ENCODE assay signal across 8 cellular contexts in genomic region chr13:102400619-102401125, GRCh38. TPM values are rescaled to one million over a fixed set of nuclear protein-coding genes. Genes with fewer than 3 reads are reported as not detected.
DNase-seq lines count a peak whose midpoint lies in the region; ATAC-seq and TF ChIP-seq lines count a peak whose summit lies in the region.

No MANE protein-coding gene starts in this region.

- no peak for TF ChIP-seq CTCF in gastroesophageal sphincter (IDR thresholded peaks at IDR 0.05)

- H3K9me3 ChIP-seq in gastroesophageal sphincter: no peaks in the 10 kb centered on the region

- ATAC-seq in gastroesophageal sphincter: peak; percentile 36
- ATAC-seq in HG03442 (IDR thresholded peaks at IDR 0.05; ENCODE audit: unreplicated experiment): no peak
- ATAC-seq in GM21381 (IDR thresholded peaks at IDR 0.05; ENCODE audit: unreplicated experiment): no peak

- H3K27ac Mint-ChIP-seq in activated CD4-positive, alpha-beta memory T cell treated with anti-CD3 and anti-CD28 coated beads for 36 hours: no peak overlapping the region

- H3K4me3 ChIP-seq in gastroesophageal sphincter: peak overlapping the region; percentile 48 to 64

- no peak for TF ChIP-seq EP300 in gastroesophageal sphincter (IDR thresholded peaks at IDR 0.05)

- H3K36me3 ChIP-seq in gastroesophageal sphincter: no peaks in the 10 kb centered on the region

- no peaks in the 10 kb centered on the region for H3K9me3 Mint-ChIP-seq in activated CD4-positive, alpha-beta memory T cell treated with anti-CD3 and anti-CD28 coated beads for 36 hours

- peaks cover 0 to 35% (median 0%) of the 10 kb centered on the region in 3 donors for H3K4me1 ChIP-seq in gastroesophageal sphincter

- intact Hi-C loops in activated CD4-positive, alpha-beta memory T cell treated with anti-CD3 and anti-CD28 coated beads for 36 hours (cut with micrococcal nuclease): loop anchor here (5.0 kb wide), 2 partner anchors 157 to 773 kb away; no protein-coding TSS in a partner anchor
- intact Hi-C loops in posterior vena cava (cut with DNase I): no loop called here

- POLR2A ChIA-PET in activated CD4-positive, alpha-beta memory T cell treated with anti-CD3 and anti-CD28 coated beads for 36 hours (lab: Charles Lee): no interaction called here

- peak overlapping the region in 3 of 4 donors; percentile 49 to 82 (median 65) for H3K27ac ChIP-seq in gastroesophageal sphincter

- CTCF ChIA-PET in activated CD4-positive, alpha-beta memory T cell treated with anti-CD3 and anti-CD28 coated beads for 36 hours (lab: Charles Lee): interaction anchor here (1.4 kb wide), 1 partner anchor 155 kb away, joined by 4 read pairs; no protein-coding TSS in a partner anchor

- peaks cover 39% of the 10 kb centered on the region for H3K27me3 ChIP-seq in gastroesophageal sphincter

- H3K27me3 Mint-ChIP-seq in activated CD4-positive, alpha-beta memory T cell treated with anti-CD3 and anti-CD28 coated beads for 36 hours: peaks cover 48% of the 10 kb centered on the region

- H3K4me3 Mint-ChIP-seq in activated CD4-positive, alpha-beta memory T cell treated with anti-CD3 and anti-CD28 coated beads for 36 hours: peak overlapping the region; percentile 62

- DNase-seq in NCI-H1092 treated with DMSO at 0.1 percent for 48 hours (lab: John Stamatoyannopoulos, UW): peak; percentile 11
- DNase-seq in NCI-H1092 (lab: John Stamatoyannopoulos, UW): no peak
- no peak for DNase-seq in activated CD4-positive, alpha-beta memory T cell treated with anti-CD3 and anti-CD28 coated beads for 36 hours
- peak; percentile 76 for DNase-seq in posterior vena cava (ENCODE audit: low spot score)
- DNase-seq in stimulated activated CD8-positive, alpha-beta memory T cell treated with anti-CD3 and anti-CD28 coated beads, Interleukin-4, amount 100 ng/mL, for 48 hours: no peak

- no peak for TF ChIP-seq POLR2A in gastroesophageal sphincter (IDR thresholded peaks at IDR 0.05)

- H3K36me3 Mint-ChIP-seq in activated CD4-positive, alpha-beta memory T cell treated with anti-CD3 and anti-CD28 coated beads for 36 hours: no peaks in the 10 kb centered on the region

- WGBS in gastroesophageal sphincter (ENCODE audit: low coverage in 1 of 2), 2 donors: 4% methylated on average over 10 of the region's 25 CpGs; no CpG with 5 or more reads in 1 of the 2 donors

- peaks cover 26% of the 10 kb centered on the region for H3K4me1 Mint-ChIP-seq in activated CD4-positive, alpha-beta memory T cell treated with anti-CD3 and anti-CD28 coated beads for 36 hours (ENCODE audit: low read depth)

RNA-seq across cellular contexts. Expression of gene FGF14, which starts 1.2 kb away (rescaled TPM):
- total RNA-seq in activated CD4-positive, alpha-beta memory T cell treated with anti-CD3 and anti-CD28 coated beads for 36 hours: not detected
- total RNA-seq in gastroesophageal sphincter (1 to 10 TPM in 2 of 4 donors, under 1 TPM in 2; 0.31 to 2.0 (median 0.95) TPM), posterior vena cava (1 to 10 TPM; 4.6 to 6.6 TPM)

Comparison
In these comparisons a context has a peak if more than half of its experiments do, and no peak if none do; other contexts are left out.
1. DNase-seq: peak in NCI-H1092 treated with DMSO at 0.1 percent for 48 hours (single experiment) and posterior vena cava (single experiment); none in NCI-H1092 (single experiment), activated CD4-positive, alpha-beta memory T cell treated with anti-CD3 and anti-CD28 coated beads for 36 hours (single experiment) and stimulated activated CD8-positive, alpha-beta memory T cell treated with anti-CD3 and anti-CD28 coated beads, Interleukin-4, amount 100 ng/mL, for 48 hours (single experiment).